Comparison of ENCODE assay signal across 1 cellular context in the genomic region with DNA sequence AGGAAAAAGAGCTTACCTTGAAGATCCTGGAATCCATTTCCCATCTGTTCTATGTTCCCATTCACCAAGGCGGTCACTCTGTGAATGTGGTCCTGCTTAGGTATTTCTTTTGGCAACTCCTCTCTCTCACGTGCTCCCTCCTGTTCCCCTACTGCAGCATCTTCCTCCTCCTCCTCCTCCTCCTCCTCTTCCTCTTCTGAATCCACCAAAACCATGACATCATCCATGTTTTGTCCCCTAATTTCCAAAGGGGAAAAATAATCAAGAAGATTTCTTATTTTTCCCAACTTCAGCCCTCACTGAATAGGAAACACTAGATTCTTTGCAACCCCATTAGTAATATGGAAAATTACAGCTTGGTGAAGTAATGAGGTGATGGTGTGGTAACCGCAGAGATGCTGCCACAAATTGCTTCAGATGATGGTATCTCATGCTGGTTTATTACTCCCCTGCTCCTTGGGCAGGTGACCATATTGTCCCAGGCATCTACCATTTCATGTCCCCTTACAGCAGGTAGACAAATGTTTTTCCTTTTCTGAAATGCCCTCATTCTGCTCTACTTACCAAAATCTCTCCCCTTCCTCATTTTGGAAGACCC.
TF ChIP-seq lines count a peak whose summit lies in the region.

No MANE protein-coding gene starts in this region.

TF ChIP-seq in GM23338, 12 proteins besides CTCF, POLR2A, EP300 and RAD21 (continued from another document):
- TF ChIP-seq, protein P1, sequence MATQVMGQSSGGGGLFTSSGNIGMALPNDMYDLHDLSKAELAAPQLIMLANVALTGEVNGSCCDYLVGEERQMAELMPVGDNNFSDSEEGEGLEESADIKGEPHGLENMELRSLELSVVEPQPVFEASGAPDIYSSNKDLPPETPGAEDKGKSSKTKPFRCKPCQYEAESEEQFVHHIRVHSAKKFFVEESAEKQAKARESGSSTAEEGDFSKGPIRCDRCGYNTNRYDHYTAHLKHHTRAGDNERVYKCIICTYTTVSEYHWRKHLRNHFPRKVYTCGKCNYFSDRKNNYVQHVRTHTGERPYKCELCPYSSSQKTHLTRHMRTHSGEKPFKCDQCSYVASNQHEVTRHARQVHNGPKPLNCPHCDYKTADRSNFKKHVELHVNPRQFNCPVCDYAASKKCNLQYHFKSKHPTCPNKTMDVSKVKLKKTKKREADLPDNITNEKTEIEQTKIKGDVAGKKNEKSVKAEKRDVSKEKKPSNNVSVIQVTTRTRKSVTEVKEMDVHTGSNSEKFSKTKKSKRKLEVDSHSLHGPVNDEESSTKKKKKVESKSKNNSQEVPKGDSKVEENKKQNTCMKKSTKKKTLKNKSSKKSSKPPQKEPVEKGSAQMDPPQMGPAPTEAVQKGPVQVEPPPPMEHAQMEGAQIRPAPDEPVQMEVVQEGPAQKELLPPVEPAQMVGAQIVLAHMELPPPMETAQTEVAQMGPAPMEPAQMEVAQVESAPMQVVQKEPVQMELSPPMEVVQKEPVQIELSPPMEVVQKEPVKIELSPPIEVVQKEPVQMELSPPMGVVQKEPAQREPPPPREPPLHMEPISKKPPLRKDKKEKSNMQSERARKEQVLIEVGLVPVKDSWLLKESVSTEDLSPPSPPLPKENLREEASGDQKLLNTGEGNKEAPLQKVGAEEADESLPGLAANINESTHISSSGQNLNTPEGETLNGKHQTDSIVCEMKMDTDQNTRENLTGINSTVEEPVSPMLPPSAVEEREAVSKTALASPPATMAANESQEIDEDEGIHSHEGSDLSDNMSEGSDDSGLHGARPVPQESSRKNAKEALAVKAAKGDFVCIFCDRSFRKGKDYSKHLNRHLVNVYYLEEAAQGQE (IDR thresholded peaks at IDR 0.05; ENCODE audit: unreplicated experiment): no peak
